Comparison of ENCODE assay signal across 14 cellular contexts in the genomic region with DNA sequence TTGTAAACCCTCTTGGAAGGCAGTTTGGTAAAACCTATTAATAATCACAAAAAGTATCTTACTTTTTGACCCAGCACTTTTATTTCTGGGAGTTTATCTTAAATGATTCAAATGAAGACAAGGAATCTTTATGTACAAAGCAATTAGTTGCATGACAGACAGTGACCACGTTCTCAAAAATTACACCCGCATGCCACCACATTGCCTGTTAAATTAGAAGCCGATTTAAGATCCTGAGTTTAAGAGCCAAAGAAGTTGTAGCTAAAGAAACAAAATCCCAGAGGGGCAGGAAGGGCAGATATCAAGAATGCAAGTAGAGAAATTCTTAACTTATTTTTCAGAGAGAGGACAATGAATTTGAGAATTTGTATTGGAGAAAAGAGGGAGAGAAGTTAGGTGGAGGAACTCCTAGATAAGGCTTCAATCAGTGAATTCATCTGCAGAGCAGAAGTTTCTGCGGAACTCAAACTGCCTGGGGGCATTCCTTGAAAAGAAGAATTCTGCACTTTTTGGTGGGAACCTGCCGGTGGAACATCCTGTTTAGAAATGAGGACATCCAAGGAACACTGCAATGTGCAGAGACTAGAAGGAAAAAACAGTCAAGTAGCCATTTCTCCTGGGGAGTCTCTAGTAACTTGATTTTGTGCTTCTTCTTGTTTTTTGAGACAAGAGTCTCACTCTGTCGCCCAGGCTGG. TPM values are rescaled to one million over a fixed set of nuclear protein-coding genes. Genes with fewer than 3 reads are reported as not detected.
DNase-seq lines count a peak whose midpoint lies in the region; ATAC-seq and TF ChIP-seq lines count a peak whose summit lies in the region.
"Had no signal": no experiment of that assay in that cellular context is flagged by ENCODE, and none has a peak within 500 bp of the region (broad histone marks: within the 10 kb centered on the region; RNA-seq: fewer than 3 reads in every experiment).

No MANE protein-coding gene starts in this region.

- no peaks in the 10 kb centered on the region for H3K36me3 ChIP-seq in uterus

- DNase-seq in stimulated activated naive CD8-positive, alpha-beta T cell treated with anti-CD3 and anti-CD28 coated beads, Interleukin-15, Interleukin-2, amounts not matched to agents 100 U/mL and 50 U/mL, for 24 hours = no peak
- DNase-seq in activated CD4-positive, alpha-beta memory T cell treated with anti-CD3 and anti-CD28 coated beads for 36 hours = no peak
- DNase-seq in islet precursor cell (peak; percentile 86), type B pancreatic cell (ENCODE audit: extremely low spot score, unreplicated experiment) (no peak), uterus (no peak), NCI-H82 treated with DMSO at 0.1 percent for 48 hours (lab: John Stamatoyannopoulos, UW; ENCODE audit: unreplicated experiment) (no peak), RKO (ENCODE audit: low spot score) (no peak)
- DNase-seq: activated CD8-positive, alpha-beta memory T cell treated with anti-CD3 and anti-CD28 coated beads, Interleukin-2, amount 50 U/mL, for 4 hours; KBM-7; NCI-H1930; stimulated activated CD4-positive, alpha-beta T cell treated with anti-CD3 and anti-CD28 coated beads, Interleukin-4, amount 100 ng/mL, for 24 hours; T1000 had no signal

- H3K4me3 Mint-ChIP-seq in stimulated activated naive CD8-positive, alpha-beta T cell treated with anti-CD3 and anti-CD28 coated beads, Interleukin-15, Interleukin-2, amounts not matched to agents 100 ng/mL and 50 ng/mL, for 24 hours = peak overlapping the region; percentile 49
- H3K4me3 Mint-ChIP-seq in activated CD4-positive, alpha-beta memory T cell treated with anti-CD3 and anti-CD28 coated beads for 36 hours = peak overlapping the region; percentile 21
- peak overlapping the region; percentile 78 for H3K4me3 Mint-ChIP-seq in type B pancreatic cell

- H3K4me1 ChIP-seq in uterus = peaks cover 0 to 11% of the 10 kb centered on the region in 2 donors

- H3K27ac Mint-ChIP-seq in stimulated activated naive CD8-positive, alpha-beta T cell treated with anti-CD3 and anti-CD28 coated beads, Interleukin-15, Interleukin-2, amounts not matched to agents 100 ng/mL and 50 ng/mL, for 24 hours = no peak overlapping the region
- no peak overlapping the region for H3K27ac Mint-ChIP-seq in activated CD4-positive, alpha-beta memory T cell treated with anti-CD3 and anti-CD28 coated beads for 36 hours
- H3K27ac Mint-ChIP-seq in type B pancreatic cell = peak overlapping the region; percentile 29

- H3K4me1 Mint-ChIP-seq in stimulated activated naive CD8-positive, alpha-beta T cell treated with anti-CD3 and anti-CD28 coated beads, Interleukin-15, Interleukin-2, amounts not matched to agents 100 ng/mL and 50 ng/mL, for 24 hours (ENCODE audit: low read depth) = peaks cover 38% of the 10 kb centered on the region
- H3K4me1 Mint-ChIP-seq in activated CD4-positive, alpha-beta memory T cell treated with anti-CD3 and anti-CD28 coated beads for 36 hours (ENCODE audit: low read depth) = peaks cover 26% of the 10 kb centered on the region
- peaks cover 14% of the 10 kb centered on the region for H3K4me1 Mint-ChIP-seq in type B pancreatic cell (ENCODE audit: unreplicated experiment)

- H3K27me3 Mint-ChIP-seq in stimulated activated naive CD8-positive, alpha-beta T cell treated with anti-CD3 and anti-CD28 coated beads, Interleukin-15, Interleukin-2, amounts not matched to agents 100 ng/mL and 50 ng/mL, for 24 hours = no peaks in the 10 kb centered on the region
- no peaks in the 10 kb centered on the region for H3K27me3 Mint-ChIP-seq in activated CD4-positive, alpha-beta memory T cell treated with anti-CD3 and anti-CD28 coated beads for 36 hours
- no peaks in the 10 kb centered on the region for H3K27me3 Mint-ChIP-seq in type B pancreatic cell

- intact Hi-C loops in activated CD4-positive, alpha-beta memory T cell treated with anti-CD3 and anti-CD28 coated beads for 36 hours (cut with micrococcal nuclease) = loop anchor here (1.0 to 5.0 kb wide), 2 partner anchors 143 to 431 kb away; partner anchors contain the start of gene RBM25
- intact Hi-C loops in uterus (cut with DNase I; ENCODE audit: low total_unique reads) = loop anchor here (5.0 kb wide), 1 partner anchor 78 kb away; the partner anchor contains the start of gene ACOT2

- TF ChIP-seq POLR2A in uterus (IDR thresholded peaks at IDR 0.05) = no peak

- no peak overlapping the region for H3K4me3 ChIP-seq in uterus

- no peaks in the 10 kb centered on the region for H3K9me3 ChIP-seq in uterus

- TF ChIP-seq CTCF in type B pancreatic cell (conservative IDR thresholded peaks at IDR 0.05) (no peak), uterus (IDR thresholded peaks at IDR 0.05) (no peak)

- CTCF ChIA-PET in activated CD4-positive, alpha-beta memory T cell treated with anti-CD3 and anti-CD28 coated beads for 36 hours (lab: Charles Lee) = interaction anchor here (2.1 kb wide), 1 partner anchor 17 kb away, joined by 8 read pairs; no protein-coding TSS in a partner anchor

- no peak overlapping the region for H3K27ac ChIP-seq in uterus

- H3K9me3 Mint-ChIP-seq in stimulated activated naive CD8-positive, alpha-beta T cell treated with anti-CD3 and anti-CD28 coated beads, Interleukin-15, Interleukin-2, amounts not matched to agents 100 ng/mL and 50 ng/mL, for 24 hours = no peaks in the 10 kb centered on the region
- H3K9me3 Mint-ChIP-seq in activated CD4-positive, alpha-beta memory T cell treated with anti-CD3 and anti-CD28 coated beads for 36 hours = no peaks in the 10 kb centered on the region
- no peaks in the 10 kb centered on the region for H3K9me3 Mint-ChIP-seq in type B pancreatic cell

- H3K36me3 Mint-ChIP-seq in stimulated activated naive CD8-positive, alpha-beta T cell treated with anti-CD3 and anti-CD28 coated beads, Interleukin-15, Interleukin-2, amounts not matched to agents 100 ng/mL and 50 ng/mL, for 24 hours (ENCODE audit: low read depth) = peaks cover 28% of the 10 kb centered on the region
- peaks cover 21% of the 10 kb centered on the region for H3K36me3 Mint-ChIP-seq in activated CD4-positive, alpha-beta memory T cell treated with anti-CD3 and anti-CD28 coated beads for 36 hours
- H3K36me3 Mint-ChIP-seq in type B pancreatic cell = peaks cover 7% of the 10 kb centered on the region

- no peaks in the 10 kb centered on the region for H3K27me3 ChIP-seq in uterus
- H3K27me3 ChIP-seq: BLaER1 had no signal

- POLR2A ChIA-PET in activated CD4-positive, alpha-beta memory T cell treated with anti-CD3 and anti-CD28 coated beads for 36 hours (lab: Charles Lee) = interaction anchor here (2.2 kb wide), 1 partner anchor 26 kb away, joined by 15 read pairs; no protein-coding TSS in a partner anchor

- ATAC-seq in stimulated activated naive CD8-positive, alpha-beta T cell treated with anti-CD3 and anti-CD28 coated beads, Interleukin-15, Interleukin-2, amounts not matched to agents 100 U/mL and 50 U/mL, for 24 hours = no peak

RNA-seq across cellular contexts. Expression of gene RIOX1, which starts 1.1 kb away (rescaled TPM):
- total RNA-seq in activated CD4-positive, alpha-beta memory T cell treated with anti-CD3 and anti-CD28 coated beads for 36 hours = 10 to 100 TPM; 13.9 to 15.5 TPM
- total RNA-seq in type B pancreatic cell (ENCODE audit: low replicate concordance) = 12.1 and 16.7 TPM in 2 replicates
- 10 to 100 TPM; 12.3 to 32.1 (median 17.7) TPM for total RNA-seq in uterus

RNA-seq across cellular contexts. Expression of gene NUMB, which starts 31.3 kb away (rescaled TPM):
- total RNA-seq in activated CD4-positive, alpha-beta memory T cell treated with anti-CD3 and anti-CD28 coated beads for 36 hours = 10 to 100 TPM; 45.0 to 46.9 TPM
- 64.5 and 78.1 TPM in 2 replicates for total RNA-seq in type B pancreatic cell (ENCODE audit: low replicate concordance)
- 100 to 1,000 TPM in 1 of 4 donors, 10 to 100 TPM in 3; 27.1 to 119 (median 40.8) TPM for total RNA-seq in uterus

RNA-seq across cellular contexts. Expression of gene ACOT1, which starts 47.3 kb away (rescaled TPM):
- total RNA-seq in activated CD4-positive, alpha-beta memory T cell treated with anti-CD3 and anti-CD28 coated beads for 36 hours = 1 to 10 TPM in 1 of 2 experiments, under 1 TPM in 1; 0.80 to 1.2 TPM
- total RNA-seq in type B pancreatic cell (ENCODE audit: low replicate concordance) = 3.8 and 5.3 TPM in 2 replicates
- 1 to 10 TPM; 1.2 to 8.2 (median 4.2) TPM for total RNA-seq in uterus

Comparison
In these comparisons a context has a peak if more than half of its experiments do, and no peak if none do; other contexts are left out.
1. H3K4me3 Mint-ChIP-seq: peak in every context shown above with its lines; median percentile 78 in type B pancreatic cell; 49 in stimulated activated naive CD8-positive, alpha-beta T cell treated with anti-CD3 and anti-CD28 coated beads, Interleukin-15, Interleukin-2, amounts not matched to agents 100 ng/mL and 50 ng/mL, for 24 hours; 21 in activated CD4-positive, alpha-beta memory T cell treated with anti-CD3 and anti-CD28 coated beads for 36 hours.